Comparison of ENCODE assay signal across 13 cellular contexts in the genomic region with DNA sequence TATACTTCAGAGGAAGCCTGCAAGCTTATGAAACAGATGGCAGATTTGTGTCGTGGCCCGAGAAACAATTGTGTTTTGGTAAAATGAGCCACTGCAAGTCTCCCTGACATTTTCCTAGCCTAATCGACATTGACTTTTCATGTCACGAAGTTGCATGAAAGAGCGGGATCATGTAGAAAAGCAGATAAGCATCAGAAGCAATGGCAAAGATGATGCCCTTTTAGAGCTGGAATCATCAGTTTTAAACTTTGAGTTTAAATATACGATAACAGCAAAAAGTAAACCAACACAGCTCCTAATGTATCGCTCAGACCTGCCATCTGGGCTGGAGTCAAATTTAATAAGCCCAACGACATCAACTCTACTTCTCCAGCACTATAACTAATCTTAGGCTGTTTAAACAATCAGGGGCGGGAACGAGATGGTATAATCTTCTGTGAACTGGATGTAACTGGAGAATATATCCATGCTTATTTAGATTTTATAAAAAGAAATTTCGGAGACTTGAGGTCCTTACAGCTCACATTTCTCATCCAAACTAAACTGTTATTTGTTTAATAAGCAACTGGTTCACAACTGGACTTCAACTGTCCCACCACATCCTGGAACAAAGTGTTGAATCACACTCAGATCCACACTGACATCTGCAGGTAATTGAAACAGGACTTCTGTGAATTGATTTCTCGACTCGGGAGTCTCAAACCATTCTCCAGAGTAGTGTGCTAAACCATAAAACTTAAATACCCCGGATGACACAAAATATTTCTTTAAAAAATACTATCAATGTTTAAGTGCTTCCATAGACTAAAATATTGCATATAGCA. TPM values are rescaled to one million over a fixed set of nuclear protein-coding genes. Genes with fewer than 3 reads are reported as not detected.
DNase-seq lines count a peak whose midpoint lies in the region; ATAC-seq lines count a peak whose summit lies in the region.
"Had no signal": no experiment of that assay in that cellular context is flagged by ENCODE, and none has a peak within 500 bp of the region (broad histone marks: within the 10 kb centered on the region; RNA-seq: fewer than 3 reads in every experiment).

No MANE protein-coding gene starts in this region.

- no peaks in the 10 kb centered on the region for H3K9me3 Mint-ChIP-seq in T-cell
- H3K9me3 Mint-ChIP-seq in activated CD8-positive, alpha-beta memory T cell treated with anti-CD3 and anti-CD28 coated beads, Interleukin-2, amount 10 ng/mL, durations not matched to agents 7 days and 5 days (ENCODE audit: low read depth): no peaks in the 10 kb centered on the region

- H3K4me3 Mint-ChIP-seq in T-cell: no peak overlapping the region
- no peak overlapping the region for H3K4me3 Mint-ChIP-seq in activated CD8-positive, alpha-beta memory T cell treated with anti-CD3 and anti-CD28 coated beads, Interleukin-2, amount 10 ng/mL, durations not matched to agents 7 days and 5 days
- H3K4me3 Mint-ChIP-seq: B cell had no signal

- peaks cover 2 to 20% of the 10 kb centered on the region in 2 donors for H3K27me3 Mint-ChIP-seq in T-cell
- H3K27me3 Mint-ChIP-seq in activated CD8-positive, alpha-beta memory T cell treated with anti-CD3 and anti-CD28 coated beads, Interleukin-2, amount 10 ng/mL, durations not matched to agents 7 days and 5 days: peaks cover 9% of the 10 kb centered on the region

- H3K36me3 Mint-ChIP-seq in T-cell: no peaks in the 10 kb centered on the region
- no peaks in the 10 kb centered on the region for H3K36me3 Mint-ChIP-seq in activated CD8-positive, alpha-beta memory T cell treated with anti-CD3 and anti-CD28 coated beads, Interleukin-2, amount 10 ng/mL, durations not matched to agents 7 days and 5 days

- intact Hi-C loops in sciatic nerve (cut with DNase I): no loop called here

- ATAC-seq in sciatic nerve (peak; percentile 59), T-cell (replicated peaks in 1 of 4) (no peak)
- ATAC-seq in activated CD8-positive, alpha-beta memory T cell treated with anti-CD3 and anti-CD28 coated beads, Interleukin-2, amount 10 ng/mL, durations not matched to agents 7 days and 5 days: no peak
- ATAC-seq: activated CD4-positive, CD25-positive, alpha-beta regulatory T cell treated with anti-CD3 and anti-CD28 coated beads, Interleukin-2, amount 50 U/mL, for 24 hours had no signal

- H3K4me1 Mint-ChIP-seq in T-cell: no peaks in the 10 kb centered on the region
- no peaks in the 10 kb centered on the region for H3K4me1 Mint-ChIP-seq in activated CD8-positive, alpha-beta memory T cell treated with anti-CD3 and anti-CD28 coated beads, Interleukin-2, amount 10 ng/mL, durations not matched to agents 7 days and 5 days
- H3K4me1 Mint-ChIP-seq: B cell had no signal

- H3K27ac Mint-ChIP-seq in T-cell: no peak overlapping the region
- no peak overlapping the region for H3K27ac Mint-ChIP-seq in activated CD8-positive, alpha-beta memory T cell treated with anti-CD3 and anti-CD28 coated beads, Interleukin-2, amount 10 ng/mL, durations not matched to agents 7 days and 5 days
- H3K27ac Mint-ChIP-seq: B cell had no signal

- POLR2A ChIA-PET in T-cell (lab: Charles Lee): no interaction called here

- DNase-seq in NCI-H510A treated with DMSO at 0.1 percent for 48 hours (lab: John Stamatoyannopoulos, UW): peak; percentile 22
- DNase-seq in NCI-H510A (lab: John Stamatoyannopoulos, UW): no peak
- DNase-seq in NCI-H69 (lab: John Stamatoyannopoulos, UW): peak; percentile 77
- peak; percentile 36 to 54 for DNase-seq in dermis microvascular lymphatic vessel endothelial cell (ENCODE audit: low read depth in 2 of 2)
- no peak for DNase-seq in sciatic nerve (ENCODE audit: low spot score)
- no peak for DNase-seq in HK-2 (ENCODE audit: unreplicated experiment)
- DNase-seq in T-cell: no peak
- DNase-seq in activated CD8-positive, alpha-beta memory T cell treated with anti-CD3 and anti-CD28 coated beads, Interleukin-2, amount 10 ng/mL, durations not matched to agents 7 days and 5 days: no peak
- DNase-seq: amniotic stem cell; NCI-H2081; stimulated activated naive CD4-positive, alpha-beta T cell treated with Interleukin-2 at 50 U/mL for 16 hours had no signal

- CTCF ChIA-PET in T-cell (lab: Charles Lee): interaction anchor here in 1 of 2 donors (0.5 kb wide), 1 partner anchor 13 kb away, joined by 4 read pairs; no protein-coding TSS in a partner anchor
- CTCF ChIA-PET in activated CD8-positive, alpha-beta memory T cell treated with anti-CD3 and anti-CD28 coated beads, Interleukin-2, amount 10 ng/mL, durations not matched to agents 7 days and 5 days (lab: Charles Lee): interaction anchor here (1.1 kb wide), 1 partner anchor 233 kb away, joined by 3 read pairs; no protein-coding TSS in a partner anchor

RNA-seq across cellular contexts. Expression of a gene that starts 43.6 kb away (rescaled TPM):
- 5.0 and 6.1 TPM in 2 replicates for total RNA-seq in dermis microvascular lymphatic vessel endothelial cell
- total RNA-seq in sciatic nerve: 22.1 TPM
- 10 to 100 TPM; 31.8 to 46.1 (median 37.5) TPM for total RNA-seq in T-cell
- total RNA-seq in activated CD8-positive, alpha-beta memory T cell treated with anti-CD3 and anti-CD28 coated beads, Interleukin-2, amount 10 ng/mL, durations not matched to agents 7 days and 5 days: 10 to 100 TPM; 47.0 to 65.3 TPM

Comparison
In these comparisons a context has a peak if more than half of its experiments do, and no peak if none do; other contexts are left out.
1. DNase-seq: peak in NCI-H510A treated with DMSO at 0.1 percent for 48 hours (single experiment), NCI-H69 (single experiment) and dermis microvascular lymphatic vessel endothelial cell (2 of 2); none in NCI-H510A (single experiment), sciatic nerve (single experiment), HK-2 (single experiment), T-cell (0 of 34) and activated CD8-positive, alpha-beta memory T cell treated with anti-CD3 and anti-CD28 coated beads, Interleukin-2, amount 10 ng/mL, durations not matched to agents 7 days and 5 days (single experiment).